2 cellular contexts compared by ENCODE assay signal in the genomic region with DNA sequence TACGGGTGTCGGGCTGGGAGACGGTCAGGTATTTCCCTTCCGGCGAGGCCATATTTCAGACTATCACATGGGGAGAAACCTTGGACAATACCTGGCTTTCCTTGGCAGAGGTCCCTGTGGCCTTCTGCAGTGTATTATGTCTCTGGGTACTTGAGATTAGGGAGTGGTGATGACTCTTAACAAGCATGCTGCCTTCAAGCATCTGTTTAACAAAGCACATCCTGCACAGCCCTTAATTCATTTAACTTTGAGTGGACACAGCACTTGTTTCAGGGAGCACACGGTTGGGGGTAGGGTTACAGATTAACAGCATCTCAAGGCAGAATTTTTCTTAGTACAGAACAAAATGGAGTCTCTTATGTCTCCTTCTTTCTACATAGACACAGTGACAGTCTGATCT. TPM values are rescaled to one million over a fixed set of nuclear protein-coding genes. Genes with fewer than 3 reads are reported as not detected.
"Had no signal": no experiment of that assay in that cellular context is flagged by ENCODE, and none has a peak within 500 bp of the region (broad histone marks: within the 10 kb centered on the region; RNA-seq: fewer than 3 reads in every experiment).

No MANE protein-coding gene starts in this region.

RNA-seq across cellular contexts. Expression of gene PPIAL4F, which starts 36.6 kb away (rescaled TPM):
- polyA plus RNA-seq: cardiac muscle cell, heart left ventricle had no signal
